In the genomic region with DNA sequence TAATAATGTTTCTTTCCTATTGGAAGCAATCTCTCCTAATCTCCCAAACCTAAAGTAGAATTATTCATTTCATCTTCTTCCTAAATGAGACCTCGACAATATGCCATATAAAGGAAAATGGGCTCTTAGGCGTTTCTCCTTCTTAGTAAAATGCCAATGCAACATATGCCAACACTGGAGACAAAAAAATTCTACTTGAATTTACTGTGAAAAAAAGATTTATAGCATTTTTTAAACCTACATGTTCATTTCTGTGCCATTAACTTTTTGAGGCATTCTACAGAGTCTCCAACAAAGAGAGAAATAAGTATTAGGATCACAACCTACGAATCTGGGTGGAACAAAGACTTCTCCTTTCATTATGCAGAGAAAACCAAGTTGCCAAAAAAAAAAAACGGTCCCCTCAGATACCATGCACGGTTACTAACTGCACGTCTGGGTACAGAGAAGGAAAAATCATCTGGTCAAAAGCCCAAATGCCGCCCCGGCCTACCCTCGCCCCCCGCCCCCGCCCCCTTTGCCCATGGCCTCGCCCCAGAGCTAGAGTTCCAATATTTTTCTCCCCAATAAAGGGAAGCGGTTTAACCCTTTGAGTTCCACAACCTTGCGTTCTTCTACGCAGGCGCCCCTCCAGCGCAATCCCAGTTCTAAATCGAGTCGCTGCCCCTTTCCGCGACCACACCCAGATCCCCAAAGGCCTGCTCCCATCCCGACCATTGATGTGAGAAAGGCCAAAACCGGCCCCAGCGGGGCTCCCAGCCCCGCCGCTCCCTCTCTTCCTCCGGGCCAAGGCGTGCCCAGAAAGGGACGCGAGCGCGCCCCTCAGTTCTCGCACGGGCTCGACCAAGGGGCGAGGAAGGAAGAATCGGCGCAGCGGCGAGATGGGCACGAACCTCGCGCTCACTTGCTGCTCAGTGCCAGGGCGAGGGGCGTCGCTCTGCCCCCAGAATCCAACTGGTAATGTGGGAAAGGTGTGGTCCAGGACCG, we compare ENCODE assay signal across 8 cellular contexts. TPM values are rescaled to one million over a fixed set of nuclear protein-coding genes. Genes with fewer than 3 reads are reported as not detected.
A peak's percentile ranks its signal among the peaks of the same experiment; 100 is the strongest.
DNase-seq lines count a peak whose midpoint lies in the region; ATAC-seq and TF ChIP-seq lines count a peak whose summit lies in the region.

No MANE protein-coding gene starts in this region.

- peak overlapping the region; percentile 65 for H3K9ac ChIP-seq in trophoblast cell (ENCODE audit: low read length)

- DNase-seq in activated gamma-delta T cell treated with Interleukin-2 at 50 U/mL for 16 hours = peak; percentile 16
- no peak for DNase-seq in activated gamma-delta T cell (lab: John Stamatoyannopoulos, UW)
- peak; percentile 71 for DNase-seq in NCI-H748 (lab: John Stamatoyannopoulos, UW; ENCODE audit: unreplicated experiment)
- peak in 6 of 7 donors; percentile 14 to 32 (median 20) for DNase-seq in adrenal gland
- peak; percentile 47 for DNase-seq in left ventricle myocardium superior
- DNase-seq in trophoblast cell = peak in 1 of 2 donors; percentile 17
- no peak for DNase-seq in central memory CD4-positive, alpha-beta T cell

- TF ChIP-seq POLR2A in adrenal gland (IDR thresholded peaks at IDR 0.05) = no peak

- peak overlapping the region; percentile 19 for H4K91ac ChIP-seq in trophoblast cell (ENCODE audit: low read depth, low read length)

- peaks cover 7% of the 10 kb centered on the region for H3K79me2 ChIP-seq in trophoblast cell (ENCODE audit: control insufficient read depth, insufficient read depth, low read length, poor library complexity)

- H3K27ac ChIP-seq in adrenal gland (peak overlapping the region in 4 of 5 donors; percentile 55 to 85 (median 72)), trophoblast cell (ENCODE audit: low read depth, low read length) (no peak overlapping the region)

- H3K4me3 ChIP-seq in adrenal gland (peak overlapping the region; percentile 86 to 98 (median 91)), trophoblast cell (ENCODE audit: low read depth, low read length) (peak overlapping the region; percentile 87)

- no peak overlapping the region for H2BK5ac ChIP-seq in trophoblast cell (ENCODE audit: low read depth, low read length, poor library complexity)

- H3K23ac ChIP-seq in trophoblast cell (ENCODE audit: low read length) = no peak overlapping the region

- TF ChIP-seq CTCF in adrenal gland (IDR thresholded peaks at IDR 0.05) = no peak

- H3K36me3 ChIP-seq in adrenal gland (replicated peaks in 1 of 2) (no peaks in the 10 kb centered on the region), trophoblast cell (ENCODE audit: control insufficient read depth in 1 of 2, insufficient read depth in 2 of 2, low read length in 2 of 2) (no peaks in the 10 kb centered on the region)

- H2AFZ ChIP-seq in trophoblast cell (ENCODE audit: insufficient read depth, low read length, poor library complexity) = peak overlapping the region; percentile 94

- H3K4me1 ChIP-seq in adrenal gland (replicated peaks in 1 of 2) = peaks cover 0 to 15% of the 10 kb centered on the region in 2 donors
- H3K4me1 ChIP-seq in trophoblast cell (ENCODE audit: control insufficient read depth in 1 of 2, insufficient read depth in 2 of 2, low read length in 2 of 2) = no peaks in the 10 kb centered on the region

- WGBS in adrenal gland, 4 donors = 2 to 5% (median 4%) methylated on average over 23 to 47 of the region's 47 CpGs
- WGBS in trophoblast cell (ENCODE audit: extremely low coverage, insufficient coverage, insufficient read length) = no CpG with 5 or more reads among the region's 47 CpGs

- ATAC-seq in HG02840 (IDR thresholded peaks at IDR 0.05; ENCODE audit: low FRiP score, unreplicated experiment) (peak; percentile 16), left ventricle myocardium superior (peak; percentile 35)

- no peak overlapping the region for H2BK12ac ChIP-seq in trophoblast cell (ENCODE audit: low read length)

- H3K9me3 ChIP-seq in adrenal gland (replicated peaks in 1 of 3) (no peaks in the 10 kb centered on the region), trophoblast cell (ENCODE audit: insufficient read depth, low read depth, low read length) (no peaks in the 10 kb centered on the region)

- H3K4ac ChIP-seq in trophoblast cell (ENCODE audit: low read depth, low read length) = peak overlapping the region; percentile 56

- no peaks in the 10 kb centered on the region for H3K27me3 ChIP-seq in adrenal gland
- no peaks in the 10 kb centered on the region for H3K27me3 ChIP-seq in trophoblast cell (ENCODE audit: insufficient read depth, low read length)

- H2BK120ac ChIP-seq in trophoblast cell (ENCODE audit: insufficient read depth, low read length, poor library complexity) = no peak overlapping the region

- peak overlapping the region; percentile 46 for H3K18ac ChIP-seq in trophoblast cell (ENCODE audit: low read length)

- H3K14ac ChIP-seq in trophoblast cell (ENCODE audit: low read length) = peak overlapping the region; percentile 49

- H4K8ac ChIP-seq in trophoblast cell (ENCODE audit: low read depth, low read length) = peak overlapping the region; percentile 12

- H4K12ac ChIP-seq in trophoblast cell (ENCODE audit: low read depth, low read length) = no peak overlapping the region

- H2AK5ac ChIP-seq in trophoblast cell (ENCODE audit: low read length) = peak overlapping the region; percentile 18

- intact Hi-C loops in adrenal gland (cut with DNase I) (no loop called here), left ventricle myocardium superior (cut with micrococcal nuclease) (no loop called here)

- peak overlapping the region; percentile 74 for H3K4me2 ChIP-seq in trophoblast cell (ENCODE audit: low read length)

- H3K79me1 ChIP-seq in trophoblast cell (ENCODE audit: low read length) = peaks cover 6% of the 10 kb centered on the region

RNA-seq across cellular contexts. Expression of a gene that starts 1.0 kb away (rescaled TPM):
- total RNA-seq in adrenal gland (10 to 100 TPM in 5 of 8 donors, 1 to 10 TPM in 3; 8.2 to 16.0 (median 11.7) TPM), left ventricle myocardium superior (16.6 TPM)
- 10 to 100 TPM in 1 of 3 donors, 1 to 10 TPM in 2; 2.4 to 11.8 (median 2.7) TPM for polyA plus RNA-seq in adrenal gland
- 5.7 and 5.8 TPM in 2 replicates for polyA plus RNA-seq in trophoblast cell (2013)

RNA-seq across cellular contexts. Expression of a gene that starts 34.9 kb away (rescaled TPM):
- total RNA-seq in adrenal gland (10 to 100 TPM; 11.7 to 68.6 (median 34.6) TPM), left ventricle myocardium superior (62.4 TPM)
- 10 to 100 TPM; 13.7 to 96.5 (median 21.6) TPM for polyA plus RNA-seq in adrenal gland
- polyA plus RNA-seq in trophoblast cell (2013) = 92.4 and 99.2 TPM in 2 replicates

RNA-seq across cellular contexts. Expression of a gene that starts 49.6 kb away (rescaled TPM):
- 10 to 100 TPM; 30.0 to 92.1 (median 50.5) TPM for total RNA-seq in adrenal gland
- 100 to 1,000 TPM in 1 of 3 donors, 10 to 100 TPM in 2; 14.2 to 106 (median 16.9) TPM for polyA plus RNA-seq in adrenal gland
- total RNA-seq in left ventricle myocardium superior = 31.5 TPM
- polyA plus RNA-seq in trophoblast cell (2013) = 25.1 and 27.2 TPM in 2 replicates

Comparison
In these comparisons a context has a peak if more than half of its experiments do, and no peak if none do; other contexts are left out.
1. DNase-seq: peak in activated gamma-delta T cell treated with Interleukin-2 at 50 U/mL for 16 hours (single experiment), NCI-H748 (single experiment), adrenal gland (6 of 7) and left ventricle myocardium superior (single experiment); none in activated gamma-delta T cell (single experiment) and central memory CD4-positive, alpha-beta T cell (single experiment).